Comparison of ENCODE assay signal across 1 cellular context in genomic region chr11:64923944-64924909, GRCh38.
TF ChIP-seq lines count a peak whose summit lies in the region.

Gene PPP2R5B, plus strand, starts transcription at chr11:64924689. Its CDS starts 1,046 bp downstream, at chr11:64925735.

TF ChIP-seq in K562, 482 proteins besides CTCF, POLR2A, EP300 and RAD21 (continued from another document and continues in another):
- TF ChIP-seq ZBTB17 (CRISPR knock-in tag; IDR thresholded peaks at IDR 0.05) (peak; percentile 65; the same call in 1 of the 2 replicates), IRF1 (CRISPR knock-in tag; IDR thresholded peaks at IDR 0.05; ENCODE audit: borderline replicate concordance) (no peak), ZFP91 (CRISPR knock-in tag; IDR thresholded peaks at IDR 0.05) (peak; percentile 98), FOS (IDR thresholded peaks at IDR 0.05; ENCODE audit: extremely low read depth, insufficient read length) (peak; percentile 60), NCOA4 (IDR thresholded peaks at IDR 0.05; ENCODE audit: partially characterized antibody) (no peak), KDM1A (IDR thresholded peaks at IDR 0.05) (no peak), SETDB1 (IDR thresholded peaks at IDR 0.05; ENCODE audit: low read length) (no peak), ZNF175 (CRISPR knock-in tag; IDR thresholded peaks at IDR 0.05; ENCODE audit: low read depth) (no peak; the same call in 1 of the 2 replicates), MYBL2 (IDR thresholded peaks at IDR 0.05; ENCODE audit: low read depth) (no peak), MYBL2 (CRISPR knock-in tag; IDR thresholded peaks at IDR 0.05; ENCODE audit: borderline replicate concordance) (no peak), HNRNPH1 (optimal IDR thresholded peaks at IDR 0.05; ENCODE audit: low read depth, low read length) (no peak), PRPF4 (IDR thresholded peaks at IDR 0.05; ENCODE audit: insufficient read depth, low read depth, low read length, poor library complexity, severe bottlenecking) (no peak), ZNF584 (CRISPR knock-in tag; IDR thresholded peaks at IDR 0.05; ENCODE audit: low read depth) (0 out of 2 replicates have a peak, but pooled peaks have one; percentile 53), JUN (IDR thresholded peaks at IDR 0.05; ENCODE audit: borderline replicate concordance, low read depth, low read length) (peak; percentile 100), JUN (CRISPR knock-in tag; IDR thresholded peaks at IDR 0.05; ENCODE audit: borderline replicate concordance) (peak; percentile 87; the same call in 1 of the 2 replicates), ZNF561 (CRISPR knock-in tag; conservative IDR thresholded peaks at IDR 0.05) (no peak), GATAD2A (IDR thresholded peaks at IDR 0.05) (no peak), TEAD2 (tag; IDR thresholded peaks at IDR 0.05) (no peak), ZBTB2 (IDR thresholded peaks at IDR 0.05) (peak; percentile 69), ZBTB12 (CRISPR knock-in tag; IDR thresholded peaks at IDR 0.05) (peak; percentile 40; the same call in 1 of the 2 replicates), ZNF512 (tag; IDR thresholded peaks at IDR 0.05) (no peak), ZFP30 (CRISPR knock-in tag; IDR thresholded peaks at IDR 0.05; ENCODE audit: borderline replicate concordance) (no peak), KDM5B (IDR thresholded peaks at IDR 0.05; ENCODE audit: insufficient replicate concordance, low read depth, low read length) (no peak), CLOCK (CRISPR knock-in tag; IDR thresholded peaks at IDR 0.05; ENCODE audit: borderline replicate concordance) (no peak), TRIM24 (IDR thresholded peaks at IDR 0.05) (0 out of 4 replicates have a peak, but pooled peaks of 1 of the 2 experiments have one; percentile 13), MYNN (IDR thresholded peaks at IDR 0.05) (0 out of 2 replicates have a peak, but pooled peaks have one; percentile 59), MYNN (CRISPR knock-in tag; IDR thresholded peaks at IDR 0.05) (no peak), PTBP1 (IDR thresholded peaks at IDR 0.05; ENCODE audit: low read depth, low read length) (no peak), PBX2 (CRISPR knock-in tag; IDR thresholded peaks at IDR 0.05; ENCODE audit: low read depth) (no peak), PBX2 (tag; conservative IDR thresholded peaks at IDR 0.05; ENCODE audit: low read depth) (no peak), SP1 (CRISPR knock-in tag; IDR thresholded peaks at IDR 0.05) (peak; percentile 67), ZBTB9 (CRISPR knock-in tag; IDR thresholded peaks at IDR 0.05) (peak; percentile 57; the same call in 1 of the 2 replicates), HSF4 (CRISPR knock-in tag; IDR thresholded peaks at IDR 0.05; ENCODE audit: borderline replicate concordance) (no peak), LEF1 (IDR thresholded peaks at IDR 0.05) (no peak), E2F1 (CRISPR knock-in tag; IDR thresholded peaks at IDR 0.05) (peak; percentile 86; the same call in 1 of the 2 replicates), FOXK1 (CRISPR knock-in tag; IDR thresholded peaks at IDR 0.05; ENCODE audit: borderline replicate concordance) (peak; percentile 43; the same call in 1 of the 2 replicates), CSDE1 (IDR thresholded peaks at IDR 0.05) (no peak), MCM3 (IDR thresholded peaks at IDR 0.05) (no peak), HMBOX1 (IDR thresholded peaks at IDR 0.05) (peak; percentile 72), ZNF282 (CRISPR knock-in tag; IDR thresholded peaks at IDR 0.05) (no peak), ZBTB5 (IDR thresholded peaks at IDR 0.05) (no peak), TAF7 (tag; IDR thresholded peaks at IDR 0.05) (no peak), FOXJ3 (CRISPR knock-in tag; IDR thresholded peaks at IDR 0.05) (no peak)
